ENCODE assay signal across 9 cellular contexts in genomic region chrX:119391279-119391678, GRCh38. TPM values are rescaled to one million over a fixed set of nuclear protein-coding genes. Genes with fewer than 3 reads are reported as not detected.
A peak's percentile ranks its signal among the peaks of the same experiment; 100 is the strongest.
DNase-seq lines count a peak whose midpoint lies in the region; ATAC-seq and TF ChIP-seq lines count a peak whose summit lies in the region.
"Had no signal": no experiment of that assay in that cellular context is flagged by ENCODE, and none has a peak within 500 bp of the region (broad histone marks: within the 10 kb centered on the region; RNA-seq: fewer than 3 reads in every experiment).

No MANE protein-coding gene starts in this region.

- no peaks in the 10 kb centered on the region for H3K4me1 ChIP-seq in right atrium auricular region

- TF ChIP-seq CTCF in LNCaP clone FGC (IDR thresholded peaks at IDR 0.05; ENCODE audit: control insufficient read depth, extremely low read depth, insufficient read depth) = peak; percentile 39
- peak; percentile 54 for TF ChIP-seq CTCF in choroid plexus epithelial cell (conservative IDR thresholded peaks at IDR 0.05; ENCODE audit: low read depth, low read length)
- peak; percentile 45 for TF ChIP-seq CTCF in retinal pigment epithelial cell (conservative IDR thresholded peaks at IDR 0.05; ENCODE audit: low read depth, low read length)
- TF ChIP-seq CTCF in right atrium auricular region (IDR thresholded peaks at IDR 0.05) = no peak

- DNase-seq in activated CD4-positive, alpha-beta T cell treated with anti-CD3 and anti-CD28 coated beads, Interleukin-2, amount 10 ng/mL, durations not matched to agents 24 days and 14 days = peak; percentile 63
- DNase-seq in activated CD4-positive, alpha-beta T cell treated with anti-CD3 and anti-CD28 coated beads for 4 hours = no peak
- DNase-seq in LNCaP clone FGC (ENCODE audit: low read depth) = no peak
- DNase-seq in choroid plexus epithelial cell (ENCODE audit: low read depth) = peak; percentile 58
- no peak for DNase-seq in retinal pigment epithelial cell (ENCODE audit: low read depth)
- DNase-seq in activated T-cell treated with anti-CD3 and anti-CD28 coated beads, Interleukin-2, amount 50 U/mL, for 1 hour = no peak
- DNase-seq in right atrium auricular region (ENCODE audit: low spot score) = no peak
- DNase-seq: head of caudate nucleus had no signal

- intact Hi-C loops in activated CD4-positive, alpha-beta T cell treated with anti-CD3 and anti-CD28 coated beads, Interleukin-2, amount 10 ng/mL, durations not matched to agents 24 days and 14 days (cut with micrococcal nuclease) = loop anchor here (10.0 kb wide), 1 partner anchor 146 kb away; no protein-coding TSS in a partner anchor

- H3K9me3 Mint-ChIP-seq in activated CD4-positive, alpha-beta T cell treated with anti-CD3 and anti-CD28 coated beads, Interleukin-2, amount 10 ng/mL, durations not matched to agents 24 days and 14 days = no peaks in the 10 kb centered on the region

- no peaks in the 10 kb centered on the region for H3K27me3 ChIP-seq in right atrium auricular region

- no peaks in the 10 kb centered on the region for H3K4me1 Mint-ChIP-seq in activated CD4-positive, alpha-beta T cell treated with anti-CD3 and anti-CD28 coated beads, Interleukin-2, amount 10 ng/mL, durations not matched to agents 24 days and 14 days

- H3K4me3 ChIP-seq in LNCaP clone FGC (ENCODE audit: low read depth, low read length) = no peak overlapping the region
- no peak overlapping the region for H3K4me3 ChIP-seq in choroid plexus epithelial cell (ENCODE audit: low read depth, low read length)
- H3K4me3 ChIP-seq in retinal pigment epithelial cell (ENCODE audit: low read length) = no peak overlapping the region
- H3K4me3 ChIP-seq in right atrium auricular region = no peak overlapping the region

- H3K27ac ChIP-seq in right atrium auricular region = no peak overlapping the region

- H3K4me3 Mint-ChIP-seq in activated CD4-positive, alpha-beta T cell treated with anti-CD3 and anti-CD28 coated beads, Interleukin-2, amount 10 ng/mL, durations not matched to agents 24 days and 14 days = no peak overlapping the region

- no peak for ATAC-seq in HG03520 (IDR thresholded peaks at IDR 0.05; ENCODE audit: unreplicated experiment)

- H3K36me3 Mint-ChIP-seq in activated CD4-positive, alpha-beta T cell treated with anti-CD3 and anti-CD28 coated beads, Interleukin-2, amount 10 ng/mL, durations not matched to agents 24 days and 14 days (ENCODE audit: low read depth) = no peaks in the 10 kb centered on the region

- no peaks in the 10 kb centered on the region for H3K36me3 ChIP-seq in right atrium auricular region

- H3K9me3 ChIP-seq in right atrium auricular region = no peaks in the 10 kb centered on the region

- H3K27me3 Mint-ChIP-seq in activated CD4-positive, alpha-beta T cell treated with anti-CD3 and anti-CD28 coated beads, Interleukin-2, amount 10 ng/mL, durations not matched to agents 24 days and 14 days = peaks cover 4% of the 10 kb centered on the region

- H3K27ac Mint-ChIP-seq in activated CD4-positive, alpha-beta T cell treated with anti-CD3 and anti-CD28 coated beads, Interleukin-2, amount 10 ng/mL, durations not matched to agents 24 days and 14 days = no peak overlapping the region

RNA-seq across cellular contexts. Expression of gene SLC25A43, which starts 7.9 kb away (rescaled TPM):
- 10.6 and 10.7 TPM in 2 replicates for total RNA-seq in activated CD4-positive, alpha-beta T cell treated with anti-CD3 and anti-CD28 coated beads, Interleukin-2, amount 10 ng/mL, durations not matched to agents 24 days and 14 days
- 1 to 10 TPM; 5.6 to 8.1 TPM for total RNA-seq in right atrium auricular region

Comparison
In these comparisons a context has a peak if more than half of its experiments do, and no peak if none do; other contexts are left out.
1. DNase-seq: peak in activated CD4-positive, alpha-beta T cell treated with anti-CD3 and anti-CD28 coated beads, Interleukin-2, amount 10 ng/mL, durations not matched to agents 24 days and 14 days (single experiment) and choroid plexus epithelial cell (single experiment); none in activated CD4-positive, alpha-beta T cell treated with anti-CD3 and anti-CD28 coated beads for 4 hours (0 of 2), LNCaP clone FGC (single experiment), retinal pigment epithelial cell (single experiment), activated T-cell treated with anti-CD3 and anti-CD28 coated beads, Interleukin-2, amount 50 U/mL, for 1 hour (single experiment) and right atrium auricular region (single experiment).
2. CTCF ChIP-seq: peak in LNCaP clone FGC (single experiment), choroid plexus epithelial cell (single experiment) and retinal pigment epithelial cell (single experiment); none in right atrium auricular region (0 of 2).